Comparison of ENCODE assay signal across 17 cellular contexts in genomic region chr2:127642706-127643697, GRCh38. TPM values are rescaled to one million over a fixed set of nuclear protein-coding genes. Genes with fewer than 3 reads are reported as not detected.
DNase-seq lines count a peak whose midpoint lies in the region; ATAC-seq, FAIRE-seq and TF ChIP-seq lines count a peak whose summit lies in the region.
"Had no signal": no experiment of that assay in that cellular context is flagged by ENCODE, and none has a peak within 500 bp of the region (broad histone marks: within the 10 kb centered on the region; RNA-seq: fewer than 3 reads in every experiment).

No MANE protein-coding gene starts in this region.

- intact Hi-C loops in heart left ventricle (cut with DNase I) (loop anchor here in 1 of 10 donors (10.0 kb wide), 1 partner anchor 52 kb away; no protein-coding TSS in a partner anchor), Right ventricle myocardium inferior (cut with DNase I) (no loop called here), adrenal gland (cut with DNase I) (no loop called here)

- H3K4me1 ChIP-seq in heart left ventricle = peaks cover 10 to 78% (median 58%) of the 10 kb centered on the region in 12 donors
- H3K4me1 ChIP-seq in adrenal gland (replicated peaks in 1 of 2) = peaks cover 0 to 5% of the 10 kb centered on the region in 2 donors

- peak in 2 of 4 donors; percentile 13 to 14 for ATAC-seq in heart left ventricle
- ATAC-seq in Right ventricle myocardium inferior = no peak
- no peak for ATAC-seq in GM21737 (IDR thresholded peaks at IDR 0.05; ENCODE audit: unreplicated experiment)
- ATAC-seq: esophagus mucosa had no signal

- TF ChIP-seq POLR2A in heart left ventricle (IDR thresholded peaks at IDR 0.05) = no peak
- no peak for TF ChIP-seq POLR2A in adrenal gland (IDR thresholded peaks at IDR 0.05)

- WGBS in heart left ventricle, 4 donors = 70 to 79% (median 75%) methylated on average over 24 of the region's 24 CpGs
- 73 to 80% (median 80%) methylated on average over 10 to 24 of the region's 24 CpGs for WGBS in adrenal gland, 4 donors

- no peak for FAIRE-seq in HTR-8/SVneo (lab: Jason Lieb, UNC)
- FAIRE-seq: keratinocyte, small intestine had no signal

- H3K27me3 ChIP-seq in heart left ventricle (no peaks in the 10 kb centered on the region), adrenal gland (no peaks in the 10 kb centered on the region)

- H3K27ac ChIP-seq in heart left ventricle (peak overlapping the region in 11 of 12 donors; percentile 16 to 92 (median 74)), adrenal gland (no peak overlapping the region)
- H3K27ac ChIP-seq: HL-60, KMS-11 had no signal

- TF ChIP-seq CTCF in heart left ventricle (IDR thresholded peaks at IDR 0.05) (no peak), adrenal gland (IDR thresholded peaks at IDR 0.05) (no peak)

- H3K4me3 ChIP-seq in heart left ventricle = no peak overlapping the region
- no peak overlapping the region for H3K4me3 ChIP-seq in adrenal gland

- DNase-seq in heart left ventricle (peak in 1 of 5 donors; percentile 56), Right ventricle myocardium inferior (ENCODE audit: missing footprints) (no peak), adrenal gland (peak in 5 of 7 donors; percentile 42 to 65 (median 51)), midbrain (lab: John Stamatoyannopoulos, UW) (peak; percentile 18), superior temporal gyrus (ENCODE audit: extremely low spot score) (peak; percentile 27), HTR-8/SVneo (ENCODE audit: insufficient read length, low spot score) (no peak), NCI-H446 treated with DMSO at 0.1 percent for 48 hours (lab: John Stamatoyannopoulos, UW) (no peak)
- DNase-seq: NCI-H1105 treated with DMSO at 0.1 percent for 48 hours, NCI-H2171, small intestine had no signal

- H3K9me3 ChIP-seq in heart left ventricle (no peaks in the 10 kb centered on the region), adrenal gland (replicated peaks in 1 of 3) (no peaks in the 10 kb centered on the region)

- H3K36me3 ChIP-seq in heart left ventricle = peaks cover 0 to 56% (median 29%) of the 10 kb centered on the region in 9 donors
- no peaks in the 10 kb centered on the region for H3K36me3 ChIP-seq in adrenal gland (replicated peaks in 1 of 2)

RNA-seq across cellular contexts. Expression of gene GPR17, which starts 3.0 kb away (rescaled TPM):
- total RNA-seq in heart left ventricle (under 1 TPM in 6 of 9 donors, not detected in 3; 0.10 to 0.36 (median 0.24) TPM), Right ventricle myocardium inferior (0.16 TPM), adrenal gland (under 1 TPM in 1 of 8 donors, not detected in 7; 0.11 TPM)
- polyA plus RNA-seq in heart left ventricle (1 to 10 TPM in 1 of 2 donors, under 1 TPM in 1; 0.26 to 8.0 TPM), adrenal gland (1 to 10 TPM in 1 of 3 donors, under 1 TPM in 1, not detected in 1; 0.54 to 2.0 TPM)
- total RNA-seq: CD8-positive, alpha-beta memory T cell; esophagus mucosa; osteoblast had no signal
- polyA plus RNA-seq: CD8-positive, alpha-beta memory T cell; keratinocyte had no signal

RNA-seq across cellular contexts. Expression of gene LIMS2, which starts 32.3 kb away (rescaled TPM):
- total RNA-seq in heart left ventricle = 100 to 1,000 TPM in 7 of 9 donors, 10 to 100 TPM in 2; 97.1 to 225 (median 158) TPM
- polyA plus RNA-seq in heart left ventricle = 100 to 1,000 TPM; 115 to 293 TPM
- 260 TPM for total RNA-seq in Right ventricle myocardium inferior
- total RNA-seq in adrenal gland = 10 to 100 TPM in 7 of 8 donors, 1 to 10 TPM in 1; 8.7 to 32.3 (median 16.1) TPM
- 100 to 1,000 TPM in 2 of 3 donors, 1 to 10 TPM in 1; 3.8 to 142 (median 107) TPM for polyA plus RNA-seq in adrenal gland
- polyA plus RNA-seq: keratinocyte had no signal

RNA-seq across cellular contexts. Expression of gene SFT2D3, which starts 58.3 kb away (rescaled TPM):
- total RNA-seq in heart left ventricle (1 to 10 TPM; 2.4 to 5.2 (median 3.7) TPM), Right ventricle myocardium inferior (3.1 TPM), adrenal gland (10 to 100 TPM in 3 of 8 donors, 1 to 10 TPM in 5; 5.1 to 12.2 (median 8.1) TPM)
- polyA plus RNA-seq in heart left ventricle (1 to 10 TPM; 2.8 to 3.4 TPM), adrenal gland (1 to 10 TPM; 4.3 to 8.5 (median 5.4) TPM)

Comparison
In these comparisons a context has a peak if more than half of its experiments do, and no peak if none do; other contexts are left out.
1. DNase-seq: peak in adrenal gland (5 of 7), midbrain (single experiment) and superior temporal gyrus (single experiment); none in Right ventricle myocardium inferior (single experiment), HTR-8/SVneo (single experiment) and NCI-H446 treated with DMSO at 0.1 percent for 48 hours (single experiment).
2. H3K27ac ChIP-seq: peak in heart left ventricle (11 of 12); none in adrenal gland (0 of 5).